ENCODE assay signal across 8 cellular contexts in the genomic region with DNA sequence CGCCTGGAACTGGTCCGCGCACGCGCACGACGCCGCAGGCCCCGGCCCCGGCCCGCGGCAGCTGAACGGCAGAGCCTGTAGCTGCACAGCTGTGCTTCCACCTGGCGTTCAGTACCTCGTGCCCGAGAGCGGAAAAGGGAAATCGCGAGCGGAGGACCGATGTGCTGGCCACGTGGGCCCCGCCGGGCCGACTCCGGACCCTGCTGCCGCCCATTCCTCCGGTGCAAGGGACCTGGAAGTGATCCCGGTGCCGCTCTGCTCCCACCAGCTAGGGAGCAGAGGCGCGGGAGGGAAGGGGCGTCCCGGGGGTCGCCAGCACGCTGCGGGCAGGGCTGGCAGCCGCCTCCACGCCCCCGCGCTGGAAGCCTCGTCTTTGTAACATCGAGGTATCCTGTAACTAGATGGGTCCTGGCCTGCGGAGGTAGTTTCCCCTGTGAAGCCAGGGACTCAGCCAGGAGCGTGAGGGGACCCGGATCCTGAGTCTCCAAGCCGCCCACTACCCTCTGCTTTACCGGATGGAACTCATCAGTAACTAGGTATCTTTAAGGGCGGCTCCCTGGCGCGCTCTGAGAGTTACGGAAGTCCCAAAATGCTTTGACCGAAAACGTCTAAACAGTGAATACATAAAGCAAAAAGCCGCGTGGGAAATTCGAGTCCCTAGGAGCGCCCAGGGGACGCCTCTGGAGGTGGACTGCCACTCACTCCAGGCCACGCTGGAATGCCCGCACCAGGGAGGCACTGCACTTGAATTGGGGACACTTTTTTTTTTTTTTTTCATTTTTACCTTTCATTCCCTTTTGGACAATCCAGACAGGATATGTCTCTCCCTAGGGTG. TPM values are rescaled to one million over a fixed set of nuclear protein-coding genes. Genes with fewer than 3 reads are reported as not detected.
DNase-seq lines count a peak whose midpoint lies in the region; ATAC-seq and TF ChIP-seq lines count a peak whose summit lies in the region.

No MANE protein-coding gene starts in this region.

- ATAC-seq in left cardiac atrium, result peak in 1 of 2 donors; percentile 83

- peak overlapping the region; percentile 64 for H3K4me3 ChIP-seq in H7 (ENCODE audit: insufficient read depth, low read depth, low read length)
- peak overlapping the region; percentile 52 for H3K4me3 ChIP-seq in LNCaP clone FGC (ENCODE audit: low read depth, low read length)
- peak overlapping the region; percentile 48 for H3K4me3 ChIP-seq in retinal pigment epithelial cell (ENCODE audit: low read length)

- TF ChIP-seq CTCF in LNCaP clone FGC (IDR thresholded peaks at IDR 0.05; ENCODE audit: control insufficient read depth, extremely low read depth, insufficient read depth) (peak; percentile 34), retinal pigment epithelial cell (conservative IDR thresholded peaks at IDR 0.05; ENCODE audit: low read depth, low read length) (no peak)

- H3K9me3 ChIP-seq in ES-I3 (ENCODE audit: control insufficient read depth, insufficient read depth, low read length), result no peaks in the 10 kb centered on the region

- peaks cover 3% of the 10 kb centered on the region for H3K27me3 ChIP-seq in H7 (ENCODE audit: control insufficient read depth, insufficient read depth, low read length)

- H3K4me1 ChIP-seq in ES-I3 (ENCODE audit: insufficient read depth, low read length), result peaks cover 8% of the 10 kb centered on the region; the same call in 1 of the 2 replicates

- intact Hi-C loops in left cardiac atrium (cut with DNase I), result no loop called here

- peak overlapping the region; percentile 67 for H3K9ac ChIP-seq in ES-I3 (ENCODE audit: low read depth, low read length)

- no peak for DNase-seq in H7
- DNase-seq in LNCaP clone FGC (ENCODE audit: low read depth), result no peak
- peak; percentile 94 for DNase-seq in SIG-M5 treated with dmso at 0.1 percent for 504 hours (lab: John Stamatoyannopoulos, UW; ENCODE audit: unreplicated experiment)
- peak; percentile 95 for DNase-seq in activated naive CD4-positive, alpha-beta T cell treated with anti-CD3 and anti-CD28 coated beads, Interleukin-2, amount 50 U/mL, for 16 hours
- DNase-seq in left cardiac atrium, result peak; percentile 91
- DNase-seq in retinal pigment epithelial cell (ENCODE audit: low read depth), result no peak
- DNase-seq in NCI-H1048 (lab: John Stamatoyannopoulos, UW), result no peak

- peaks cover 6% of the 10 kb centered on the region for H3K36me3 ChIP-seq in ES-I3 (ENCODE audit: insufficient read depth, low read length)
- peaks cover 5% of the 10 kb centered on the region for H3K36me3 ChIP-seq in H7 (replicated peaks; ENCODE audit: control insufficient read depth, insufficient read depth, low read length)

RNA-seq across cellular contexts. Expression of a gene that starts 0.7 kb away (rescaled TPM):
- total RNA-seq in H7 (2014; rRNA removed; shearing (Covaris generic)), result 95.6 and 175 TPM in 2 replicates
- 10 to 100 TPM; 26.7 to 40.5 TPM for total RNA-seq in left cardiac atrium

Comparison
In these comparisons a context has a peak if more than half of its experiments do, and no peak if none do; other contexts are left out.
1. DNase-seq: peak in SIG-M5 treated with dmso at 0.1 percent for 504 hours (single experiment), activated naive CD4-positive, alpha-beta T cell treated with anti-CD3 and anti-CD28 coated beads, Interleukin-2, amount 50 U/mL, for 16 hours (single experiment) and left cardiac atrium (single experiment); none in H7 (single experiment), LNCaP clone FGC (single experiment), retinal pigment epithelial cell (single experiment) and NCI-H1048 (single experiment).
2. Peak in every context shown above with its lines, with median percentiles within 50 percentile points of each other: H3K4me3 ChIP-seq.